Comparison of ENCODE assay signal across 8 cellular contexts in the genomic region with DNA sequence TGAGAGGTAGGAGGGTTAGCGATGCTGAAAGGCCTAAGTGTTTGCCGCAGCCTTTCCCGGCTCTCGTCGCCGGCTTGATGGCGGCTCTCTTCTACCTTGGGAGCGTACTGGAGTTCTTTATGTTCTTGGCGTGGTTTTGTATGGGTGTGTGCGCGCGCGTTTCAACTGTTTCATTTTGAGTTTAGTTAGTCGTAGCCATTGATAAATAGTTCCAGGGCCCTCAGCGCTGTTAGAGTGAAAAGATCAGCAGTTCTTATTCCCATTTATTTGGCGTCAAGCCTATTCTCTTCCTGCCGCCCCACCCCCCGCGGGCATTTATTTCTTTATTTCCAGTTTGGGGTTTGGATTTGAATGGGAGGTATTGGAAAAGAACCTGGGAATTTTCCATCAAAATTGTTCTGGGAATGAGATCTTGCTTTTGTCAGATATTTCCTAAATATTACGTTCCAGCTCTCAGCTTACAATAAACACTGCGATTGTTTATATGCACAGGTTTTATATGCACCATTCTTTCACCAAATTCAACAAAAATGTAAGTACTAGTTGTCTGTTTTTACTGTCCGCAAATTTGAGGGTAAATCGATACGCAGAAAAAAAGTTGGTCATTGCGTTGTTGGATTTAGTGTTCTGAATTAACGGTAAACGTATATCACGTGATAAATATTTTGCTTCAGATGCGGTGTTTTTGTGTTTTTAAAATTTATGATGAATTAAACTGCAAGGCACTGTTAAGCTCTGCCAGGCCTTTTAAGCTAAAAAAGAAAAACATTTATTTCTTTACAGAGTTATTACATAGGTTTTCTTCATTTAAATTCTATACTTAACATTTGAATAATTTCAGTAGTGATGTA. TPM values are rescaled to one million over a fixed set of nuclear protein-coding genes. Genes with fewer than 3 reads are reported as not detected.
DNase-seq lines count a peak whose midpoint lies in the region; TF ChIP-seq lines count a peak whose summit lies in the region.

No MANE protein-coding gene starts in this region.

- no peaks in the 10 kb centered on the region for H3K27me3 ChIP-seq in neutrophil

- H3K4me1 Mint-ChIP-seq in activated T-cell treated with anti-CD3 and anti-CD28 coated beads, Interleukin-2, amount 50 U/mL, for 24 hours (ENCODE audit: low read depth), result peaks cover 47% of the 10 kb centered on the region

- H3K9me3 ChIP-seq in neutrophil, result no peaks in the 10 kb centered on the region

- H3K4me1 ChIP-seq in neutrophil (ENCODE audit: control insufficient read depth in 1 of 2, insufficient read depth in 1 of 2, low read depth in 1 of 2, low read length in 1 of 2), result peaks cover 30 to 33% of the 10 kb centered on the region in 2 experiments

- peak overlapping the region; percentile 100 for H3K27ac Mint-ChIP-seq in activated T-cell treated with anti-CD3 and anti-CD28 coated beads, Interleukin-2, amount 50 U/mL, for 24 hours

- H3K36me3 Mint-ChIP-seq in activated T-cell treated with anti-CD3 and anti-CD28 coated beads, Interleukin-2, amount 50 U/mL, for 24 hours (ENCODE audit: low read depth), result peaks cover 61% of the 10 kb centered on the region

- no peak for TF ChIP-seq CTCF in fibroblast of pulmonary artery (IDR thresholded peaks at IDR 0.05; ENCODE audit: low read length, missing control alignments)
- TF ChIP-seq CTCF in neutrophil (IDR thresholded peaks at IDR 0.05), result no peak

- H3K27ac ChIP-seq in neutrophil, result peak overlapping the region; percentile 95

- no peaks in the 10 kb centered on the region for H3K27me3 Mint-ChIP-seq in activated T-cell treated with anti-CD3 and anti-CD28 coated beads, Interleukin-2, amount 50 U/mL, for 24 hours

- H3K9me3 Mint-ChIP-seq in activated T-cell treated with anti-CD3 and anti-CD28 coated beads, Interleukin-2, amount 50 U/mL, for 24 hours, result no peaks in the 10 kb centered on the region

- H3K4me3 Mint-ChIP-seq in activated T-cell treated with anti-CD3 and anti-CD28 coated beads, Interleukin-2, amount 50 U/mL, for 24 hours, result peak overlapping the region; percentile 97

- no peaks in the 10 kb centered on the region for H3K36me3 ChIP-seq in neutrophil

- H3K4me3 ChIP-seq in fibroblast of pulmonary artery (replicated peaks; ENCODE audit: low read depth, low read length) (peak overlapping the region; percentile 69), neutrophil (ENCODE audit: low read depth in 1 of 2, low read length in 1 of 2) (peak overlapping the region; percentile 84 to 92)

- in situ Hi-C loops in KBM-7 (cut with MboI; ENCODE audit: low pct_unique_long_range_greater_than_20kb, low sequenced_read_pairs), result no loop called here

- DNase-seq in activated T-cell treated with anti-CD3 and anti-CD28 coated beads for 1 hour (ENCODE audit: low read depth), result peak; percentile 15
- DNase-seq in activated T-cell treated with anti-CD3 and anti-CD28 coated beads, Interleukin-2, amount 50 U/mL, for 1 hour, result no peak
- DNase-seq in NCI-H2227 (lab: John Stamatoyannopoulos, UW; ENCODE audit: unreplicated experiment), result peak; percentile 63
- DNase-seq in activated T-cell treated with anti-CD3 and anti-CD28 coated beads, Interleukin-2, amount 50 U/mL, for 24 hours, result no peak
- no peak for DNase-seq in fibroblast of pulmonary artery (ENCODE audit: low read depth)
- peak; percentile 49 for DNase-seq in ureter (ENCODE audit: low spot score)
- DNase-seq in KBM-7, result no peak

RNA-seq across cellular contexts. Expression of gene CCNT2, which starts 1.0 kb away (rescaled TPM):
- 101 TPM for total RNA-seq in ureter

Comparison
In these comparisons a context has a peak if more than half of its experiments do, and no peak if none do; other contexts are left out.
1. DNase-seq: peak in activated T-cell treated with anti-CD3 and anti-CD28 coated beads for 1 hour (single experiment), NCI-H2227 (single experiment) and ureter (single experiment); none in activated T-cell treated with anti-CD3 and anti-CD28 coated beads, Interleukin-2, amount 50 U/mL, for 1 hour (single experiment), activated T-cell treated with anti-CD3 and anti-CD28 coated beads, Interleukin-2, amount 50 U/mL, for 24 hours (single experiment), fibroblast of pulmonary artery (single experiment) and KBM-7 (single experiment).